ENCODE assay signal across 10 cellular contexts in genomic region chr6:37365791-37366190, GRCh38. TPM values are rescaled to one million over a fixed set of nuclear protein-coding genes. Genes with fewer than 3 reads are reported as not detected.
A peak's percentile ranks its signal among the peaks of the same experiment; 100 is the strongest.
DNase-seq lines count a peak whose midpoint lies in the region; ATAC-seq and TF ChIP-seq lines count a peak whose summit lies in the region.
"Had no signal": no experiment of that assay in that cellular context is flagged by ENCODE, and none has a peak within 500 bp of the region (broad histone marks: within the 10 kb centered on the region; RNA-seq: fewer than 3 reads in every experiment).

No MANE protein-coding gene starts in this region.

- no peaks in the 10 kb centered on the region for H3K27me3 ChIP-seq in smooth muscle cell (ENCODE audit: low read depth)

- ATAC-seq in GM18517 (IDR thresholded peaks at IDR 0.05; ENCODE audit: unreplicated experiment) (no peak), HG03565 (IDR thresholded peaks at IDR 0.05; ENCODE audit: unreplicated experiment) (no peak)
- ATAC-seq: sciatic nerve; stimulated activated naive CD8-positive, alpha-beta T cell treated with anti-CD3 and anti-CD28 coated beads, Interleukin-15, amount 100 ng/mL, for 72 hours had no signal

- H3K79me2 ChIP-seq in smooth muscle cell (ENCODE audit: low read depth), result no peaks in the 10 kb centered on the region

- POLR2A ChIA-PET in RWPE1 (lab: Yijun Ruan, JAX; ENCODE audit: low non-redundant PET), result no interaction called here

- H3K36me3 ChIP-seq in smooth muscle cell (ENCODE audit: low read depth), result peaks cover 2% of the 10 kb centered on the region

- H3K4me2 ChIP-seq in smooth muscle cell, result no peak overlapping the region

- peak; percentile 27; the same call in 1 of the 2 replicates for TF ChIP-seq CTCF in RWPE1 (conservative IDR thresholded peaks at IDR 0.05; ENCODE audit: low read depth)
- TF ChIP-seq CTCF in smooth muscle cell (IDR thresholded peaks at IDR 0.05; ENCODE audit: borderline replicate concordance, insufficient read depth, poor library complexity, severe bottlenecking), result peak; percentile 19

- no peaks in the 10 kb centered on the region for H3K9me3 ChIP-seq in smooth muscle cell (replicated peaks; ENCODE audit: low read depth)

- H3K9ac ChIP-seq in smooth muscle cell (ENCODE audit: low read depth), result no peak overlapping the region

- no peak overlapping the region for H3K4me3 ChIP-seq in smooth muscle cell

- no peak overlapping the region for H2AFZ ChIP-seq in smooth muscle cell (ENCODE audit: low read depth)

- no peaks in the 10 kb centered on the region for H3F3A ChIP-seq in smooth muscle cell (ENCODE audit: low read depth)

- DNase-seq in NCI-H748 (lab: John Stamatoyannopoulos, UW; ENCODE audit: unreplicated experiment) (peak; percentile 19), NCI-H748 treated with DMSO at 0.1 percent for 48 hours (lab: John Stamatoyannopoulos, UW) (no peak), RWPE1 (ENCODE audit: low spot score) (peak; percentile 4), fibroblast of peridontal ligament (ENCODE audit: extremely low read depth) (peak; percentile 59), smooth muscle cell (lab: John Stamatoyannopoulos, UW; ENCODE audit: unreplicated experiment) (no peak), DMS79 (lab: John Stamatoyannopoulos, UW) (no peak)
- DNase-seq: stimulated activated naive CD8-positive, alpha-beta T cell treated with anti-CD3 and anti-CD28 coated beads, Interleukin-15, amount 100 ng/mL, for 72 hours had no signal

- 66% methylated on average over 2 of the region's 2 CpGs for WGBS in smooth muscle cell (ENCODE audit: low lambda C conversion rate)

- H4K20me1 ChIP-seq in smooth muscle cell (ENCODE audit: low read depth), result peaks cover 29% of the 10 kb centered on the region

- H3K27ac ChIP-seq in RWPE1, result no peak overlapping the region
- H3K27ac ChIP-seq in smooth muscle cell (ENCODE audit: low read depth), result no peak overlapping the region

- CTCF ChIA-PET in RWPE1 (lab: Yijun Ruan, JAX), result interaction anchor here (1.9 kb wide), 1 partner anchor 12 kb away, joined by 4 read pairs; no protein-coding TSS in a partner anchor

- H3K4me1 ChIP-seq in smooth muscle cell (ENCODE audit: low read depth), result no peaks in the 10 kb centered on the region

RNA-seq across cellular contexts. Expression of gene RNF8, which starts 12.0 kb away (rescaled TPM):
- 16.7 and 17.3 TPM in 2 replicates for total RNA-seq in smooth muscle cell
- 20.4 and 23.6 TPM in 2 replicates for polyA plus RNA-seq in smooth muscle cell

Comparison
In these comparisons a context has a peak if more than half of its experiments do, and no peak if none do; other contexts are left out.
1. DNase-seq: peak in NCI-H748 (single experiment), RWPE1 (single experiment) and fibroblast of peridontal ligament (single experiment); none in NCI-H748 treated with DMSO at 0.1 percent for 48 hours (single experiment), smooth muscle cell (single experiment) and DMS79 (single experiment).